ENCODE assay signal across 19 cellular contexts in the genomic region with DNA sequence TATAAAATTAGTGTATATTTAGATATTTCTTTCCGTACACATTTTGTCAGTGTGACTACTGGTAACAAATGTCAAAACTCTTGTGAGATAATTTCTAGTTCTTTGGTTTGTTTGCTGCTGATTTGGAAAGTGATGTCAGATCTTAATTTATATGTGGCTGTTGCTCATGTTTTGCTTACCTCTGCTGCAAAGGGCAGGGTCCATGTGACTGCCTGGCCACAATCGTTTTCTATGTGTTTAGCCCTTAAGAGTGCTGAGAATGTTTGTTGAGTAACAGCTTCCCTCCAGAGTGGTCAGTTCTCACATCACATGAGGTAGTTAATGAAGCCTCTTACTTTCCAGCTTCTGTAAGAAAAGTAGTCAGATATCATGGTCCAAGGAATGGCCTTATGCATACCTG. TPM values are rescaled to one million over a fixed set of nuclear protein-coding genes. Genes with fewer than 3 reads are reported as not detected.
DNase-seq lines count a peak whose midpoint lies in the region; ATAC-seq and FAIRE-seq lines count a peak whose summit lies in the region.
"Had no signal": no experiment of that assay in that cellular context is flagged by ENCODE, and none has a peak within 500 bp of the region (broad histone marks: within the 10 kb centered on the region; RNA-seq: fewer than 3 reads in every experiment).

No MANE protein-coding gene starts in this region.

- peak overlapping the region; percentile 32 for H3K27ac ChIP-seq in subcutaneous abdominal adipose tissue (ENCODE audit: low read depth, low read length)

- peaks cover 72% of the 10 kb centered on the region for H3K4me1 Mint-ChIP-seq in activated T-cell treated with anti-CD3 and anti-CD28 coated beads, Interleukin-2, amount 50 U/mL, for 72 hours (ENCODE audit: low read depth)

- H3K4me3 ChIP-seq in adipocyte (ENCODE audit: low read length) (peak overlapping the region; percentile 40), subcutaneous abdominal adipose tissue (ENCODE audit: low read depth in 1 of 5, low read length in 5 of 5) (no peak overlapping the region)

- FAIRE-seq in islet of Langerhans (lab: Jason Lieb, UNC), result peak; percentile 38
- FAIRE-seq: A204.1, kidney had no signal

- H3K9me3 Mint-ChIP-seq in activated T-cell treated with anti-CD3 and anti-CD28 coated beads, Interleukin-2, amount 50 U/mL, for 72 hours, result peaks cover 0 to 5% of the 10 kb centered on the region in 2 donors

- peak overlapping the region; percentile 42 for H3K27ac Mint-ChIP-seq in activated T-cell treated with anti-CD3 and anti-CD28 coated beads, Interleukin-2, amount 50 U/mL, for 72 hours

- no peaks in the 10 kb centered on the region for H3K27me3 Mint-ChIP-seq in activated T-cell treated with anti-CD3 and anti-CD28 coated beads, Interleukin-2, amount 50 U/mL, for 72 hours (ENCODE audit: low read depth)
- H3K27me3 Mint-ChIP-seq: IgD-negative memory B cell; naive thymus-derived CD4-positive, alpha-beta T cell had no signal

- H3K4me1 ChIP-seq in adipocyte (ENCODE audit: control insufficient read depth, insufficient read depth, low read length), result peaks cover 49% of the 10 kb centered on the region
- peaks cover 0 to 41% (median 33%) of the 10 kb centered on the region in 5 donors for H3K4me1 ChIP-seq in subcutaneous abdominal adipose tissue (ENCODE audit: control insufficient read depth in 5 of 5, insufficient read depth in 5 of 5, low read length in 5 of 5)

- peak overlapping the region in 1 of 2 donors; percentile 23 for H3K4me3 Mint-ChIP-seq in activated T-cell treated with anti-CD3 and anti-CD28 coated beads, Interleukin-2, amount 50 U/mL, for 72 hours

- H3K27me3 ChIP-seq in adipocyte (replicated peaks; ENCODE audit: control insufficient read depth, insufficient read depth, low read length) (no peaks in the 10 kb centered on the region), subcutaneous abdominal adipose tissue (ENCODE audit: control insufficient read depth in 5 of 5, insufficient read depth in 4 of 5, low read length in 5 of 5) (no peaks in the 10 kb centered on the region)

- no peak overlapping the region for H3K9ac ChIP-seq in adipocyte (ENCODE audit: low read length)
- no peak overlapping the region for H3K9ac ChIP-seq in subcutaneous abdominal adipose tissue (ENCODE audit: low read length in 5 of 5)

- no peak for ATAC-seq in activated T-cell treated with anti-CD3 and anti-CD28 coated beads, Interleukin-2, amount 50 U/mL, for 72 hours (replicated peaks in 1 of 2)
- ATAC-seq in GM21619 (IDR thresholded peaks at IDR 0.05; ENCODE audit: unreplicated experiment), result no peak
- ATAC-seq: naive thymus-derived CD4-positive, alpha-beta T cell; Panc1 had no signal

- no peak for DNase-seq in activated T-cell treated with anti-CD3 and anti-CD28 coated beads, Interleukin-2, amount 50 U/mL, for 72 hours
- DNase-seq in activated T-cell treated with anti-CD3 and anti-CD28 coated beads, Interleukin-2, amount 50 U/mL, for 48 hours, result no peak
- no peak for DNase-seq in adipocyte (ENCODE audit: low read depth)
- DNase-seq in midbrain (lab: John Stamatoyannopoulos, UW), result no peak
- DNase-seq in NCI-H748 (lab: John Stamatoyannopoulos, UW; ENCODE audit: unreplicated experiment), result no peak
- DNase-seq: activated CD4-positive, CD25-positive, alpha-beta regulatory T cell treated with anti-CD3 and anti-CD28 coated beads, Interleukin-2, amount 50 U/mL, for 72 hours; activated T-cell treated with anti-CD3 and anti-CD28 coated beads, Interleukin-2, amount 50 U/mL, for 1 hour; glutamatergic neuron; kidney; naive thymus-derived CD4-positive, alpha-beta T cell; NCI-H1417 treated with DMSO at 0.1 percent for 48 hours; NCI-H510A; T-helper 1 cell had no signal

- H3K36me3 ChIP-seq in adipocyte (ENCODE audit: control insufficient read depth, insufficient read depth, low read length, severe bottlenecking) (peaks cover 7% of the 10 kb centered on the region), subcutaneous abdominal adipose tissue (ENCODE audit: control insufficient read depth in 5 of 5, insufficient read depth in 5 of 5, low read length in 5 of 5) (peaks cover 0 to 10% (median 3%) of the 10 kb centered on the region in 5 donors)

- H3K36me3 Mint-ChIP-seq in activated T-cell treated with anti-CD3 and anti-CD28 coated beads, Interleukin-2, amount 50 U/mL, for 72 hours (ENCODE audit: insufficient read depth in 2 of 2), result peaks cover 1 to 6% of the 10 kb centered on the region in 2 donors
- H3K36me3 Mint-ChIP-seq: IgD-negative memory B cell had no signal

- H3K9me3 ChIP-seq in adipocyte (ENCODE audit: control insufficient read depth, low read length) (no peaks in the 10 kb centered on the region), subcutaneous abdominal adipose tissue (ENCODE audit: control insufficient read depth in 5 of 5, low read length in 5 of 5) (no peaks in the 10 kb centered on the region)

RNA-seq across cellular contexts. Expression of a gene that starts 4.2 kb away (rescaled TPM):
- total RNA-seq in activated T-cell treated with anti-CD3 and anti-CD28 coated beads, Interleukin-2, amount 50 U/mL, for 72 hours, result 10 to 100 TPM; 26.3 to 30.1 TPM
